ENCODE assay signal across 9 cellular contexts in genomic region chr3:46565607-46566039, GRCh38. TPM values are rescaled to one million over a fixed set of nuclear protein-coding genes. Genes with fewer than 3 reads are reported as not detected.
A peak's percentile ranks its signal among the peaks of the same experiment; 100 is the strongest.
DNase-seq lines count a peak whose midpoint lies in the region; ATAC-seq and TF ChIP-seq lines count a peak whose summit lies in the region.
"Had no signal": no experiment of that assay in that cellular context is flagged by ENCODE, and none has a peak within 500 bp of the region (broad histone marks: within the 10 kb centered on the region; RNA-seq: fewer than 3 reads in every experiment).

No MANE protein-coding gene starts in this region.

- DNase-seq in T-helper 1 cell: no peak
- no peak for DNase-seq in chondrocyte (ENCODE audit: low spot score)
- DNase-seq in right lobe of liver: peak in 2 of 3 donors; percentile 44 to 58
- DNase-seq in testis: no peak
- DNase-seq in activated CD8-positive, alpha-beta memory T cell treated with anti-CD3 and anti-CD28 coated beads for 24 hours: no peak
- DNase-seq in dedifferentiated amniotic fluid mesenchymal stem cell (ENCODE audit: extremely low spot score): no peak

- H3K4me3 Mint-ChIP-seq in T-helper 1 cell treated with Interleukin-12 subunit alpha and Interleukin-12 subunit beta and Interleukin-4 antibody, amounts not matched to agents 30 μg/mL and 1 μg/mL, for 36 hours: peak overlapping the region; percentile 67
- peak overlapping the region; percentile 75 for H3K4me3 Mint-ChIP-seq in chondrocyte (ENCODE audit: unreplicated experiment)

- peaks cover 13% of the 10 kb centered on the region for H3K4me1 Mint-ChIP-seq in T-helper 1 cell treated with Interleukin-12 subunit alpha and Interleukin-12 subunit beta and Interleukin-4 antibody, amounts not matched to agents 30 μg/mL and 1 μg/mL, for 36 hours (ENCODE audit: low read depth)
- H3K4me1 Mint-ChIP-seq in chondrocyte (ENCODE audit: low read depth): peaks cover 21% of the 10 kb centered on the region

- ATAC-seq in right lobe of liver (peak; percentile 43 to 66 (median 56)), GM19397 (IDR thresholded peaks at IDR 0.05; ENCODE audit: unreplicated experiment) (no peak)

- H3K27me3 ChIP-seq in right lobe of liver (no peaks in the 10 kb centered on the region), testis (no peaks in the 10 kb centered on the region)

- no CpG with 5 or more reads among the region's 21 CpGs for WGBS in right lobe of liver (ENCODE audit: insufficient coverage, low coverage, low lambda C conversion rate, missing lambda C conversion rate)
- WGBS in testis, 2 donors: 2 to 13% methylated on average over 10 to 21 of the region's 21 CpGs

- H3K4me3 ChIP-seq in right lobe of liver (peak overlapping the region; percentile 50 to 86 (median 68)), testis (peak overlapping the region; percentile 45 to 49)

- H3K27ac ChIP-seq in right lobe of liver: peak overlapping the region; percentile 76 to 92 (median 85)
- H3K27ac ChIP-seq in testis: no peak overlapping the region

- H3K27me3 Mint-ChIP-seq in T-helper 1 cell treated with Interleukin-12 subunit alpha and Interleukin-12 subunit beta and Interleukin-4 antibody, amounts not matched to agents 30 μg/mL and 1 μg/mL, for 36 hours (ENCODE audit: low read depth): peaks cover 74% of the 10 kb centered on the region
- peaks cover 2% of the 10 kb centered on the region for H3K27me3 Mint-ChIP-seq in chondrocyte (ENCODE audit: low read depth)

- TF ChIP-seq POLR2A in right lobe of liver (IDR thresholded peaks at IDR 0.05) (no peak), testis (IDR thresholded peaks at IDR 0.05) (no peak)

- H3K9me3 ChIP-seq in right lobe of liver: no peaks in the 10 kb centered on the region
- no peaks in the 10 kb centered on the region for H3K9me3 ChIP-seq in testis

- intact Hi-C loops in right lobe of liver (cut with DNase I): no loop called here
- intact Hi-C loops in testis (cut with DNase I; ENCODE audit: low total_unique reads): no loop called here

- no peaks in the 10 kb centered on the region for H3K9me3 Mint-ChIP-seq in T-helper 1 cell treated with Interleukin-12 subunit alpha and Interleukin-12 subunit beta and Interleukin-4 antibody, amounts not matched to agents 30 μg/mL and 1 μg/mL, for 36 hours
- peaks cover 16% of the 10 kb centered on the region for H3K9me3 Mint-ChIP-seq in chondrocyte (ENCODE audit: low read depth)

- H3K27ac Mint-ChIP-seq in T-helper 1 cell treated with Interleukin-12 subunit alpha and Interleukin-12 subunit beta and Interleukin-4 antibody, amounts not matched to agents 30 μg/mL and 1 μg/mL, for 36 hours: no peak overlapping the region
- H3K27ac Mint-ChIP-seq in chondrocyte (ENCODE audit: unreplicated experiment): peak overlapping the region; percentile 70

- H3K4me1 ChIP-seq in right lobe of liver: peaks cover 0 to 11% (median 3%) of the 10 kb centered on the region in 4 donors
- no peaks in the 10 kb centered on the region for H3K4me1 ChIP-seq in testis

- TF ChIP-seq CTCF in chondrocyte (IDR thresholded peaks at IDR 0.05) (peak; percentile 33), right lobe of liver (IDR thresholded peaks at IDR 0.05) (no peak), testis (IDR thresholded peaks at IDR 0.05) (no peak)

- no peaks in the 10 kb centered on the region for H3K36me3 ChIP-seq in right lobe of liver
- H3K36me3 ChIP-seq in testis (ENCODE audit: low read depth, missing control alignments): no peaks in the 10 kb centered on the region

- H3K36me3 Mint-ChIP-seq in T-helper 1 cell treated with Interleukin-12 subunit alpha and Interleukin-12 subunit beta and Interleukin-4 antibody, amounts not matched to agents 30 μg/mL and 1 μg/mL, for 36 hours (ENCODE audit: low read depth): peaks cover 6% of the 10 kb centered on the region
- H3K36me3 Mint-ChIP-seq in chondrocyte (ENCODE audit: low read depth): peaks cover 4% of the 10 kb centered on the region

RNA-seq across cellular contexts. Expression of gene LRRC2, which starts 0.5 kb away (rescaled TPM):
- total RNA-seq in chondrocyte (0.46 to 2.2 TPM (median 1.9 TPM) in 3 replicates), right lobe of liver (1 to 10 TPM; 4.3 to 8.9 (median 6.1) TPM), testis (under 1 TPM; 0.71 to 0.99 TPM)
- 2.2 TPM for polyA plus RNA-seq in testis (ENCODE audit: insufficient read depth, low read depth, low replicate concordance)

RNA-seq across cellular contexts. Expression of gene FAM240A, which starts 46.7 kb away (rescaled TPM):
- total RNA-seq in chondrocyte: not detected in 3 replicates
- not detected for total RNA-seq in right lobe of liver
- not detected for total RNA-seq in testis
- polyA plus RNA-seq in testis (ENCODE audit: insufficient read depth, low read depth, low replicate concordance): not detected
- total RNA-seq: LHCN-M2 had no signal

Comparison
In these comparisons a context has a peak if more than half of its experiments do, and no peak if none do; other contexts are left out.
1. DNase-seq: peak in right lobe of liver (2 of 3); none in T-helper 1 cell (0 of 5), chondrocyte (single experiment), testis (single experiment), activated CD8-positive, alpha-beta memory T cell treated with anti-CD3 and anti-CD28 coated beads for 24 hours (single experiment) and dedifferentiated amniotic fluid mesenchymal stem cell (single experiment).
2. H3K27ac ChIP-seq: peak in right lobe of liver (3 of 3); none in testis (0 of 2).